14 cellular contexts compared by ENCODE assay signal in the genomic region with DNA sequence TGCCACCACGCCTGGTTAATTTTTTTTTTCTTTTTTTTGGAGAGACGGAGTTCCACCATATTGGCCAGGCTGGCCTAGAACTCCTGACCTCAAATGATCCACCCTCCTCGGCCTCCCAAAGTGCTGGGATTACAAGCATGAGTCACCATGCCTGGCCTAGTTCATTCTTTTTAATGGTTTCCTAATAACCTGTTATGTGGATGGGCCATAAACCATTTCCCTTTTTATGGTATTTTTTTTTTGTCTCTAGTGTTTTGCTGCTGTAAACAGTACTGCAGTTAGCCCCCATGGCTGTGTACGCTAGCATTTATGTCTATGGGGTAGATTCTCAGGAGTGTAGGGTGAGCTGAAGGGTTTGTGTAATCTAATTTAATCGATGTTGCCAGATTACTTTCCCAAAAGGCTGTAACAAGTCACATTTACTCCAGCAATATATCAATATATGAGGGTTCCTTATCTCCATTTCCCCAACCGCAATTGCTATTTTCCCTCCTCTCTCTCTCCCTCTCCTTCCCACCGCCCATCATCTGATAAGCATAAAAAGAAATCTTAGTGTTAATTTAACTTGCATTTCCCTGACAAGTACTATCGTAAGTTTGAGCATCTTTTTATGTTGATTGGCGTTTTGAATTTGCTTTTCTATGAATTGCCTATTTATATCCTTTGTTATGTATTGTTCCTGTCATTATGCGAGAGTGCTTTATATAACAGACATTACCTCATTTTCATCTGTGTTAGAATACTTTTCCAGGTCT. TPM values are rescaled to one million over a fixed set of nuclear protein-coding genes. Genes with fewer than 3 reads are reported as not detected.
A peak's percentile ranks its signal among the peaks of the same experiment; 100 is the strongest.
DNase-seq lines count a peak whose midpoint lies in the region; ATAC-seq, FAIRE-seq and TF ChIP-seq lines count a peak whose summit lies in the region.
"Had no signal": no experiment of that assay in that cellular context is flagged by ENCODE, and none has a peak within 500 bp of the region (broad histone marks: within the 10 kb centered on the region; RNA-seq: fewer than 3 reads in every experiment).

No MANE protein-coding gene starts in this region.

- 67 to 81% methylated on average over 10 of the region's 10 CpGs for WGBS in lower leg skin, 2 donors

- no peak for ATAC-seq in Right ventricle myocardium inferior
- ATAC-seq: stimulated activated naive CD8-positive, alpha-beta T cell treated with anti-CD3 and anti-CD28 coated beads, Interleukin-15, Interleukin-2, amounts not matched to agents 100 U/mL and 50 U/mL, for 24 hours had no signal

- dilution Hi-C loops in endothelial cell of umbilical vein (cut with MboI; ENCODE audit: extremely low pct_ligation_motif_present, low sequenced_read_pairs), result no loop called here

- TF ChIP-seq POLR2A in endothelial cell of umbilical vein (IDR thresholded peaks at IDR 0.05; ENCODE audit: low read depth, low read length) (no peak), uterus (IDR thresholded peaks at IDR 0.05) (no peak), lower leg skin (IDR thresholded peaks at IDR 0.05) (no peak)

- CTCF ChIA-PET in endothelial cell of umbilical vein (lab: Charles Lee), result no interaction called here

- no peaks in the 10 kb centered on the region for H4K20me1 ChIP-seq in endothelial cell of umbilical vein (replicated peaks; ENCODE audit: control insufficient read depth, extremely low read depth, insufficient read depth, low read length)

- no peaks in the 10 kb centered on the region for H3K36me3 ChIP-seq in left ventricle myocardium inferior
- no peaks in the 10 kb centered on the region for H3K36me3 ChIP-seq in endothelial cell of umbilical vein (ENCODE audit: control insufficient read depth in 2 of 2, extremely low read depth in 1 of 2, insufficient read depth in 2 of 2, low read length in 2 of 2)
- no peaks in the 10 kb centered on the region for H3K36me3 ChIP-seq in uterus

- H3K9me1 ChIP-seq in endothelial cell of umbilical vein (replicated peaks; ENCODE audit: control insufficient read depth, extremely low read depth, insufficient read depth, low read length), result no peaks in the 10 kb centered on the region

- peaks cover 100% of the 10 kb centered on the region for H3K4me1 ChIP-seq in left ventricle myocardium inferior
- H3K4me1 ChIP-seq in endothelial cell of umbilical vein (ENCODE audit: control insufficient read depth, extremely low read depth, insufficient read depth, low read length), result peaks cover 20% of the 10 kb centered on the region
- H3K4me1 ChIP-seq in uterus, result no peaks in the 10 kb centered on the region

- H3K27ac ChIP-seq in left ventricle myocardium inferior (replicated peaks), result peak overlapping the region; percentile 83
- no peak overlapping the region for H3K27ac ChIP-seq in endothelial cell of umbilical vein (ENCODE audit: insufficient read depth, low read depth, low read length)
- peak overlapping the region; percentile 33 to 35 for H3K27ac ChIP-seq in uterus

- H2AFZ ChIP-seq in endothelial cell of umbilical vein (ENCODE audit: low read depth, low read length), result no peak overlapping the region

- no peaks in the 10 kb centered on the region for H3K27me3 ChIP-seq in left ventricle myocardium inferior (ENCODE audit: low read depth)
- peaks cover 0 to 5% of the 10 kb centered on the region in 2 experiments for H3K27me3 ChIP-seq in endothelial cell of umbilical vein (ENCODE audit: control insufficient read depth in 2 of 2, insufficient read depth in 2 of 2, low read length in 2 of 2)
- H3K27me3 ChIP-seq in uterus, result no peaks in the 10 kb centered on the region

- no peaks in the 10 kb centered on the region for H3K79me2 ChIP-seq in endothelial cell of umbilical vein (ENCODE audit: control insufficient read depth, insufficient read depth, low read length)

- FAIRE-seq in endothelial cell of umbilical vein (lab: Jason Lieb, UNC), result no peak

- no peak overlapping the region for H3K9ac ChIP-seq in endothelial cell of umbilical vein (replicated peaks; ENCODE audit: extremely low read depth, insufficient read depth, low read length)

- H3K4me2 ChIP-seq in endothelial cell of umbilical vein (ENCODE audit: insufficient read depth, low read length), result no peak overlapping the region

- DNase-seq in left ventricle myocardium inferior, result no peak
- DNase-seq in Right ventricle myocardium inferior (ENCODE audit: missing footprints), result no peak
- DNase-seq in NOMO-1 (lab: John Stamatoyannopoulos, UW; ENCODE audit: unreplicated experiment in 2 of 2), result peak; percentile 41 to 46
- DNase-seq in endothelial cell of umbilical vein (ENCODE audit: low read depth, low spot score), result peak; percentile 61
- peak in 1 of 2 donors; percentile 32 for DNase-seq in uterus
- no peak for DNase-seq in NCI-H146 treated with DMSO at 0.1 percent for 48 hours (lab: John Stamatoyannopoulos, UW; ENCODE audit: unreplicated experiment)
- DNase-seq in lower leg skin (ENCODE audit: low spot score in 2 of 2), result no peak
- no peak for DNase-seq in hepatic stellate cell (ENCODE audit: low spot score)
- DNase-seq: activated CD4-positive, CD25-positive, alpha-beta regulatory T cell treated with anti-CD3 and anti-CD28 coated beads, Interleukin-2, amount 50 U/mL, for 72 hours; central memory CD4-positive, alpha-beta T cell; IMR-90; NK-92 treated with Interleukin-12 subunit alpha and Interleukin-12 subunit beta, amount 100 ng/mL, for 24 hours; stimulated activated naive CD8-positive, alpha-beta T cell treated with anti-CD3 and anti-CD28 coated beads, Interleukin-15, Interleukin-2, amounts not matched to agents 100 U/mL and 50 U/mL, for 24 hours had no signal

- H3K9me3 ChIP-seq in left ventricle myocardium inferior (replicated peaks) (no peaks in the 10 kb centered on the region), endothelial cell of umbilical vein (replicated peaks; ENCODE audit: control insufficient read depth, insufficient read depth, low read length) (no peaks in the 10 kb centered on the region), uterus (no peaks in the 10 kb centered on the region)

- intact Hi-C loops in left ventricle myocardium inferior (cut with micrococcal nuclease), result no loop called here
- intact Hi-C loops in Right ventricle myocardium inferior (cut with DNase I), result no loop called here
- intact Hi-C loops in endothelial cell of umbilical vein (cut with micrococcal nuclease), result loop anchor here (5.0 kb wide), 1 partner anchor 41 kb away; no protein-coding TSS in a partner anchor
- intact Hi-C loops in uterus (cut with DNase I; ENCODE audit: low total_unique reads), result no loop called here
- intact Hi-C loops in lower leg skin (cut with DNase I; ENCODE audit: low total_unique reads), result no loop called here

- POLR2A ChIA-PET in endothelial cell of umbilical vein (lab: Charles Lee), result no interaction called here

- no peak for TF ChIP-seq CTCF in left ventricle myocardium inferior (IDR thresholded peaks at IDR 0.05; ENCODE audit: borderline replicate concordance)
- no peak for TF ChIP-seq CTCF in endothelial cell of umbilical vein (IDR thresholded peaks at IDR 0.05; ENCODE audit: extremely low read depth in 1 of 2, insufficient read depth in 1 of 2, low read depth in 1 of 2, low read length in 2 of 2)
- no peak for TF ChIP-seq CTCF in uterus (IDR thresholded peaks at IDR 0.05)
- TF ChIP-seq CTCF in lower leg skin (IDR thresholded peaks at IDR 0.05), result no peak

- no TSS peak for BruUV-seq in endothelial cell of umbilical vein (replicated peaks; lab: Mats Ljungman, UMichigan)

- H3K4me3 ChIP-seq in left ventricle myocardium inferior (no peak overlapping the region), endothelial cell of umbilical vein (replicated peaks in 1 of 3; ENCODE audit: insufficient read depth in 1 of 3, low read depth in 1 of 3, low read length in 3 of 3) (no peak overlapping the region), uterus (no peak overlapping the region), lower leg skin (ENCODE audit: low read depth, poor library complexity, severe bottlenecking) (no peak overlapping the region)

TF ChIP-seq in endothelial cell of umbilical vein, 7 proteins besides CTCF, POLR2A, EP300 and RAD21:
- no peak for TF ChIP-seq MAX (IDR thresholded peaks at IDR 0.05; ENCODE audit: insufficient read depth, insufficient read length)
- peak; percentile 5 for TF ChIP-seq JUN (IDR thresholded peaks at IDR 0.05; ENCODE audit: borderline replicate concordance, insufficient read depth, insufficient read length, low read depth)

RNA-seq across cellular contexts. Expression of gene RCSD1, which starts 28.7 kb away (rescaled TPM):
- total RNA-seq in left ventricle myocardium inferior, result 42.7 TPM
- total RNA-seq in Right ventricle myocardium inferior, result 41.6 TPM
- total RNA-seq in endothelial cell of umbilical vein, result 0.28 and 1.00 TPM in 2 replicates
- polyA plus RNA-seq in endothelial cell of umbilical vein, result 0.08 and 0.13 TPM in 2 replicates
- 0.09 and 0.13 TPM in 2 replicates for polyA plus RNA-seq in endothelial cell of umbilical vein (2011; cell fraction: cytosol; rRNA removed)
- 0.08 TPM in 1 of 2 replicates, not detected in the other for polyA plus RNA-seq in endothelial cell of umbilical vein (2011; cell fraction: nucleus; rRNA removed)
- 0.07 and 0.08 TPM in 2 replicates for polyA plus RNA-seq in endothelial cell of umbilical vein (2012)
- polyA minus RNA-seq in endothelial cell of umbilical vein, result 0.91 and 1.3 TPM in 2 replicates
- polyA minus RNA-seq in endothelial cell of umbilical vein (2011; cell fraction: cytosol; rRNA and poly(A)+ RNA removed), result not detected
- polyA minus RNA-seq in endothelial cell of umbilical vein (2011; cell fraction: nucleus; rRNA and poly(A)+ RNA removed), result 0.14 TPM in 1 of 2 replicates, not detected in the other
- total RNA-seq in uterus, result 10 to 100 TPM in 2 of 4 donors, 1 to 10 TPM in 2; 1.8 to 21.3 (median 12.5) TPM
- total RNA-seq in lower leg skin, result 1 to 10 TPM; 2.4 to 8.7 (median 4.4) TPM
- total RNA-seq: IMR-90 had no signal
- polyA plus RNA-seq: BJ had no signal

Comparison
In these comparisons a context has a peak if more than half of its experiments do, and no peak if none do; other contexts are left out.
1. DNase-seq: peak in NOMO-1 (2 of 2) and endothelial cell of umbilical vein (single experiment); none in left ventricle myocardium inferior (single experiment), Right ventricle myocardium inferior (single experiment), NCI-H146 treated with DMSO at 0.1 percent for 48 hours (single experiment), lower leg skin (0 of 2) and hepatic stellate cell (single experiment).